In the genomic region with DNA sequence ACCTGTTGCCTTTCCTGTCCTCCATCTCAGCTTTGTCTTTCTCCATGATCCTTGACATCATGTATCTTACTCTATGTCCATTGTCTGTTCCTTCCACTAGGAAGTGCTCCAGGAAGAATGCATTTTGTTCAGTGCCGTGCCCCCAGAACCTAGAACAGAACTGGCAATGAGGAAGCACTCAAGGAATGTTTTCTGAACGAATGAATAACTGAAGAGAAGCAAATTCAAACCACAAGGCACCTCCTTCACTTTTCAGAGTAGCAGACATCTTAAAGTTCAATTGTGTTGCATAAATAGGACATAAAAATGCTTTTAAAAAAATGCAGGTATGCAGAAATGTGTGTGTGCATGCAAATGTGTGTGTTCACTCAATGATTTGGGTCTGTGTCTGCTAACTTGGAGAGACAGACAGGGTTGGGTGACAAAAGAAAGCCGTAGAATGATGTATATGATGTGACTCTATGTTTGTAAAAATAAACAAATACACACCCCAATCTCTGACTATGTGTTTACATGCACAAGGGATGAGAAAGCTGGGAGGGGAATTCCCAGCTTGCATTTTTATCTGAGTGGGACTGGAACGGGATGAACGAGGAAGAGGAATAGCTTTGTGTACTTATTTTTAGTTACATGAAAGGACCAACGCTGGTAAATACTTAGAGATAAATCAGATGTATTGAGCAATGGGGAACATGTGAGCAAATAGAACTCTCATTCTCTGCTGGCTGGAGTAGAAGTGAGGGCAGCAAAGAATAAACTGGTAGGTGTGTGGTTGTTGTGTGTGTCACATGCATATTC, we compare ENCODE assay signal across 18 cellular contexts.
DNase-seq lines count a peak whose midpoint lies in the region; ATAC-seq, FAIRE-seq and TF ChIP-seq lines count a peak whose summit lies in the region.
"Had no signal": no experiment of that assay in that cellular context is flagged by ENCODE, and none has a peak within 500 bp of the region (broad histone marks: within the 10 kb centered on the region; RNA-seq: fewer than 3 reads in every experiment).

No MANE protein-coding gene starts in this region.

- WGBS in gastroesophageal sphincter (ENCODE audit: low coverage in 1 of 2), 2 donors, result 31 to 58% methylated on average over 5 to 6 of the region's 6 CpGs

- in situ Hi-C loops in brain microvascular endothelial cell (cut with HindIII; ENCODE audit: low pct_ligation_motif_present, low sequenced_read_pairs), result no loop called here

- H3K36me3 ChIP-seq in brain microvascular endothelial cell (replicated peaks) (no peaks in the 10 kb centered on the region), gastroesophageal sphincter (no peaks in the 10 kb centered on the region)
- H3K36me3 ChIP-seq: left ventricle myocardium inferior, upper lobe of left lung had no signal

- TF ChIP-seq EP300 in gastroesophageal sphincter (IDR thresholded peaks at IDR 0.05), result no peak

- H3K27me3 ChIP-seq in brain microvascular endothelial cell (replicated peaks), result no peaks in the 10 kb centered on the region
- peaks cover 4% of the 10 kb centered on the region for H3K27me3 ChIP-seq in gastroesophageal sphincter
- H3K27me3 ChIP-seq: upper lobe of left lung had no signal

- no peak for ATAC-seq in gastroesophageal sphincter
- ATAC-seq: activated CD8-positive, alpha-beta T cell treated with anti-CD3 and anti-CD28 coated beads, Interleukin-2, amount 10 ng/mL, durations not matched to agents 7 days and 5 days; HCT116 had no signal

- FAIRE-seq in H54 (lab: Jason Lieb, UNC), result peak; percentile 23

- DNase-seq in A172 (ENCODE audit: low spot score) (peak; percentile 54), H54 (ENCODE audit: insufficient read length, low spot score) (peak; percentile 4), brain microvascular endothelial cell (peak; percentile 46), glomerular visceral epithelial cell (ENCODE audit: extremely low spot score) (peak; percentile 37), germinal center (ENCODE audit: low spot score) (no peak), NCI-H1092 (lab: John Stamatoyannopoulos, UW) (no peak)
- DNase-seq in activated CD4-positive, CD25-positive, alpha-beta regulatory T cell treated with anti-CD3 and anti-CD28 coated beads, Interleukin-2, amount 50 U/mL, for 72 hours, result no peak
- DNase-seq: activated CD8-positive, alpha-beta T cell treated with anti-CD3 and anti-CD28 coated beads, Interleukin-2, amount 10 ng/mL, durations not matched to agents 7 days and 5 days; activated naive CD4-positive, alpha-beta T cell treated with Interleukin-2 at 50 U/mL for 16 hours; AML-193; DMS79 treated with DMSO at 0.1 percent for 48 hours; left ventricle myocardium inferior; NCI-H1048; NCI-H446 treated with DMSO at 0.1 percent for 48 hours; T-helper 9 cell; upper lobe of left lung had no signal

- H3K27ac ChIP-seq in brain microvascular endothelial cell, result peak overlapping the region; percentile 12
- no peak overlapping the region for H3K27ac ChIP-seq in gastroesophageal sphincter
- H3K27ac ChIP-seq: left ventricle myocardium inferior, upper lobe of left lung had no signal

- H3K9me3 ChIP-seq in gastroesophageal sphincter, result no peaks in the 10 kb centered on the region
- H3K9me3 ChIP-seq: left ventricle myocardium inferior had no signal

- H3K4me1 ChIP-seq in gastroesophageal sphincter, result no peaks in the 10 kb centered on the region

- no peak for TF ChIP-seq CTCF in brain microvascular endothelial cell (IDR thresholded peaks at IDR 0.05; ENCODE audit: low read depth, low read length, missing control alignments)
- TF ChIP-seq CTCF in gastroesophageal sphincter (IDR thresholded peaks at IDR 0.05), result no peak

- H3K4me3 ChIP-seq in brain microvascular endothelial cell (ENCODE audit: low read depth, low read length) (no peak overlapping the region), gastroesophageal sphincter (no peak overlapping the region)
- H3K4me3 ChIP-seq: left ventricle myocardium inferior, upper lobe of left lung had no signal

- TF ChIP-seq POLR2A in H54 (IDR thresholded peaks at IDR 0.05; ENCODE audit: low read depth, low read length) (no peak), gastroesophageal sphincter (IDR thresholded peaks at IDR 0.05) (no peak)

Comparison
In these comparisons a context has a peak if more than half of its experiments do, and no peak if none do; other contexts are left out.
1. DNase-seq: peak in A172 (single experiment), H54 (single experiment), brain microvascular endothelial cell (single experiment) and glomerular visceral epithelial cell (single experiment); none in germinal center (single experiment), NCI-H1092 (single experiment) and activated CD4-positive, CD25-positive, alpha-beta regulatory T cell treated with anti-CD3 and anti-CD28 coated beads, Interleukin-2, amount 50 U/mL, for 72 hours (single experiment).